Comparison of ENCODE assay signal across 8 cellular contexts in the genomic region with DNA sequence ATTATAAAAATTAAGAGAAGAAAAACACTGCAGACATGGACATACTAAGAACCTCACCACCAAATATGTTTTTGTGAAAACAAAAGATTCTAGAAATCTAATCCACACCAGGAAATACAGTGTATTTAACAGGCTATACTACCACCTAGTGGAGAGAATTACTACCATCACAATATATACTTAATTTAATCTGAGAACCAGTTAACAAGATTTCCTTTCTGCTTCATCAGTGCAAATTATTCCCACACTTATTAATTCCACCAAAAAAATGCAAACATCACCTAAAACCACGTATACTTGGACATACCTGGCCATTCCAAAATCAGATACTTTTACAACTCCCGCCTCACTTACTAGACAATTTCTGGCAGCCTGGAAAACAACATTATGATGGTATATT. TPM values are rescaled to one million over a fixed set of nuclear protein-coding genes. Genes with fewer than 3 reads are reported as not detected.
DNase-seq lines count a peak whose midpoint lies in the region; ATAC-seq, FAIRE-seq and TF ChIP-seq lines count a peak whose summit lies in the region.

No MANE protein-coding gene starts in this region.

- POLR2A ChIA-PET in WTC11 (lab: Charles Lee), result no interaction called here

- no peak for FAIRE-seq in GM12891 (lab: Jason Lieb, UNC)

- peaks cover 51% of the 10 kb centered on the region for H3K36me3 Mint-ChIP-seq in WTC11

- CTCF ChIA-PET in WTC11 (lab: Charles Lee), result interaction anchor here (1.0 to 3.1 kb wide), 2 partner anchors 14 to 134 kb away, joined by 4 to 16 read pairs; no protein-coding TSS in a partner anchor

- no peaks in the 10 kb centered on the region for H3K4me1 Mint-ChIP-seq in WTC11

- H3K27ac Mint-ChIP-seq in WTC11, result no peak overlapping the region

- intact Hi-C loops in left cardiac atrium (cut with DNase I), result no loop called here

- no peaks in the 10 kb centered on the region for H3K9me3 Mint-ChIP-seq in WTC11

- DNase-seq in AG08396 (ENCODE audit: low spot score) (peak; percentile 17), GM12891 (ENCODE audit: insufficient read length, low spot score) (peak; percentile 8), NCI-H1436 treated with DMSO at 0.1 percent for 48 hours (lab: John Stamatoyannopoulos, UW) (peak; percentile 20), WTC11 (ENCODE audit: low spot score) (no peak), left cardiac atrium (no peak), stromal cell of bone marrow (ENCODE audit: low read depth) (peak; percentile 23)
- no peak for DNase-seq in activated CD4-positive, CD25-positive, alpha-beta regulatory T cell (lab: John Stamatoyannopoulos, UW)

- no peak for TF ChIP-seq POLR2A in GM12891 (IDR thresholded peaks at IDR 0.05; ENCODE audit: low read depth, low read length)

- peak; percentile 58 for TF ChIP-seq CTCF in WTC11 (IDR thresholded peaks at IDR 0.05)

- peak; percentile 47 for ATAC-seq in WTC11
- ATAC-seq in left cardiac atrium, result peak; percentile 44 to 58
- no peak for ATAC-seq in HG03280 (IDR thresholded peaks at IDR 0.05; ENCODE audit: unreplicated experiment)

- no peak overlapping the region for H3K4me3 Mint-ChIP-seq in WTC11

- no peaks in the 10 kb centered on the region for H3K27me3 Mint-ChIP-seq in WTC11 (ENCODE audit: low read depth)

TF ChIP-seq in GM12891, 5 proteins besides CTCF, POLR2A, EP300 and RAD21:
- TF ChIP-seq POLR2AphosphoS5 (IDR thresholded peaks at IDR 0.05; ENCODE audit: low read depth, low read length), result no peak
- no peak for TF ChIP-seq POU2F2 (IDR thresholded peaks at IDR 0.05; ENCODE audit: low read depth, low read length)
- TF ChIP-seq PAX5 (IDR thresholded peaks at IDR 0.05; ENCODE audit: insufficient read depth, low read length, severe bottlenecking), result no peak
- TF ChIP-seq TAF1 (IDR thresholded peaks at IDR 0.05; ENCODE audit: low read depth, low read length), result no peak
- no peak for TF ChIP-seq SPI1 (IDR thresholded peaks at IDR 0.05; ENCODE audit: low read depth, low read length)

TF ChIP-seq in WTC11, 78 proteins besides CTCF, POLR2A, EP300 and RAD21:
- TF ChIP-seq KAT7 (CRISPR knock-in tag; IDR thresholded peaks at IDR 0.05; ENCODE audit: borderline replicate concordance) (no peak), ZMAT4 (CRISPR knock-in tag; IDR thresholded peaks at IDR 0.05) (no peak), CREM (CRISPR knock-in tag; IDR thresholded peaks at IDR 0.05) (no peak)
- TF ChIP-seq, protein P1, sequence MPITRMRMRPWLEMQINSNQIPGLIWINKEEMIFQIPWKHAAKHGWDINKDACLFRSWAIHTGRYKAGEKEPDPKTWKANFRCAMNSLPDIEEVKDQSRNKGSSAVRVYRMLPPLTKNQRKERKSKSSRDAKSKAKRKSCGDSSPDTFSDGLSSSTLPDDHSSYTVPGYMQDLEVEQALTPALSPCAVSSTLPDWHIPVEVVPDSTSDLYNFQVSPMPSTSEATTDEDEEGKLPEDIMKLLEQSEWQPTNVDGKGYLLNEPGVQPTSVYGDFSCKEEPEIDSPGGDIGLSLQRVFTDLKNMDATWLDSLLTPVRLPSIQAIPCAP (CRISPR knock-in tag; IDR thresholded peaks at IDR 0.05), result no peak

RNA-seq across cellular contexts. Expression of gene TXK, which starts 7.0 kb away (rescaled TPM):
- polyA plus RNA-seq in GM12891 (2012; ENCODE audit: low read depth, missing spikeins), result 1.7 TPM
- 0.39 to 0.70 TPM (median 0.41 TPM) in 3 replicates for total RNA-seq in WTC11 (2021)
- under 1 TPM; 0.62 to 0.84 TPM for total RNA-seq in left cardiac atrium

Comparison
In these comparisons a context has a peak if more than half of its experiments do, and no peak if none do; other contexts are left out.
1. DNase-seq: peak in AG08396 (single experiment), GM12891 (single experiment), NCI-H1436 treated with DMSO at 0.1 percent for 48 hours (single experiment) and stromal cell of bone marrow (single experiment); none in WTC11 (single experiment), left cardiac atrium (single experiment) and activated CD4-positive, CD25-positive, alpha-beta regulatory T cell (0 of 4).